In the genomic region with DNA sequence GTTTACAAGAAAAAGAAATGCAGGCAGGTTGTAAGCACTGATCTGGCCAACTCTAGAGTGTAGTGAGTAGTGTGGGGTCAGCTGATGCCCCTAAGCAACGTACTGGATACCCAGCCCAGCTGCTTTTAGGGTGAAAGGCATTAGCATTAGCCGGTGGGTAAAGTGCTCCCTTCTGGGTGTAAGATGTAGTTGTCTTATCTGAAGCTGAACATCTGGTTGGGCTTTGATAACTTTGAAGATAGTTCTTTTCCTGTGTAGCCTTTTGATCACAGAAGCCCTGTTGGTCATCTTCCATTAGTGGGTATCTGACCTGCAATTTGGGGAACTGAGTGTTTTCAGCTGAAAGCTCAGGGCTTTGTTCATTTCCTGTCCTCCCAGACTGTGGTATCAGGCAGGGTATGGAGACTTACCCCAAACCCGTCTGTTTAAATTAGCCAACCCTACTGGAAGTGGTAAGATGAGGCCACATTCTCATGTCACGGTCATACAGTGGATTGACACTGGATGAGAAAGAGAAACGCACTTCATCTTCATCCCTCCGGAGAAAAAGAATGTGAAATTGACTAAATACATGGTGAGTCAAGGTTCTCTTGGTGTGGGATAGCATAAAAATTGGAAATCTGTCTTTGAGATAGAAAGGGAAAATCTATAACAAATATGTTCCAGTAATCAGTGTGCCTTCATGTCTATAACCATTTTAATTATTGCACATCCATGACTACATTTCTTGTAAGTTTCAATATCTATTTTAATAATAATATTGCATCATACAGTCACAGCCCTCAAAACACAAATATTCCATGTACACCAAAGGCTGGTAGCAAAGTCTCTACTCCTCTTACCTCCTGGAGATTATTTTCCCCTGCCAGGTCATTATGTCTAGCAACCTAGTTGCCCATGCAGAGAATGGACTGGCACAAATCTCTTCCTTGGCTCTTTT, we compare ENCODE assay signal across 8 cellular contexts. TPM values are rescaled to one million over a fixed set of nuclear protein-coding genes. Genes with fewer than 3 reads are reported as not detected.
DNase-seq lines count a peak whose midpoint lies in the region; ATAC-seq and TF ChIP-seq lines count a peak whose summit lies in the region.

No MANE protein-coding gene starts in this region.

- H3K9me3 ChIP-seq in CD4-positive, alpha-beta memory T cell (ENCODE audit: control insufficient read depth in 1 of 2, low read length in 2 of 2): no peaks in the 10 kb centered on the region

- peak overlapping the region; percentile 39 to 67 for H3K4me3 ChIP-seq in CD4-positive, alpha-beta memory T cell (ENCODE audit: low read length in 2 of 2)

- POLR2A ChIA-PET in CD4-positive, alpha-beta memory T cell (lab: Charles Lee; ENCODE audit: partially characterized antibody): interaction anchor here (0.7 to 27.4 kb wide), 12 partner anchors 8 to 111 kb away, joined by 3 to 1182 read pairs (median 12); a partner anchor contains a TSS
- POLR2A ChIA-PET in activated B cell treated with CpG ODN at 0.5 μM for 24 hours (lab: Charles Lee): interaction anchor here (0.6 to 6.5 kb wide), 18 partner anchors 8 to 575 kb away, joined by 3 to 64 read pairs (median 4); a partner anchor contains a TSS

- TF ChIP-seq CTCF in activated B cell treated with CpG ODN at 0.5 μM for 24 hours (IDR thresholded peaks at IDR 0.05) (no peak), osteocyte (IDR thresholded peaks at IDR 0.05) (no peak)

- H3K4me1 ChIP-seq in CD4-positive, alpha-beta memory T cell (ENCODE audit: insufficient read depth, low read length): peaks cover 75% of the 10 kb centered on the region

- CTCF ChIA-PET in CD4-positive, alpha-beta memory T cell (lab: Charles Lee; ENCODE audit: partially characterized antibody): interaction anchor here (0.8 to 3.3 kb wide), 14 partner anchors 8 to 112 kb away, joined by 3 to 31 read pairs (median 6); a partner anchor contains a TSS
- CTCF ChIA-PET in activated B cell treated with CpG ODN at 0.5 μM for 24 hours (lab: Charles Lee): interaction anchor here (1.0 to 4.0 kb wide), 5 partner anchors 13 to 111 kb away, joined by 3 to 16 read pairs (median 6); no protein-coding TSS in a partner anchor

- peaks cover 0 to 4% (median 0%) of the 10 kb centered on the region in 8 donors for H3K9me3 Mint-ChIP-seq in CD4-positive, alpha-beta memory T cell
- H3K9me3 Mint-ChIP-seq in activated B cell treated with CpG ODN at 0.5 μM for 24 hours: no peaks in the 10 kb centered on the region
- no peaks in the 10 kb centered on the region for H3K9me3 Mint-ChIP-seq in osteocyte (ENCODE audit: unreplicated experiment)

- intact Hi-C loops in CD4-positive, alpha-beta memory T cell (cut with micrococcal nuclease): loop anchor here (1.0 to 2.0 kb wide), 3 partner anchors 7 to 33 kb away; no protein-coding TSS in a partner anchor
- intact Hi-C loops in activated B cell treated with CpG ODN at 0.5 μM for 24 hours (cut with micrococcal nuclease): loop anchor here (1.0 to 2.0 kb wide), 3 partner anchors 8 to 15 kb away; a partner anchor contains a TSS

- H3K36me3 Mint-ChIP-seq in CD4-positive, alpha-beta memory T cell: peaks cover 43 to 73% of the 10 kb centered on the region in 2 donors
- H3K36me3 Mint-ChIP-seq in activated B cell treated with CpG ODN at 0.5 μM for 24 hours (ENCODE audit: low read depth): peaks cover 66% of the 10 kb centered on the region
- no peaks in the 10 kb centered on the region for H3K36me3 Mint-ChIP-seq in osteocyte (ENCODE audit: unreplicated experiment)

- ATAC-seq in GM19395 (IDR thresholded peaks at IDR 0.05; ENCODE audit: unreplicated experiment): peak; percentile 76
- ATAC-seq in HG03432 (IDR thresholded peaks at IDR 0.05; ENCODE audit: unreplicated experiment): peak; percentile 69
- ATAC-seq in activated B cell treated with CpG ODN at 0.5 μM for 24 hours (ENCODE audit: low read depth): peak; percentile 51

- peaks cover 48 to 87% (median 61%) of the 10 kb centered on the region in 4 donors for H3K4me1 Mint-ChIP-seq in CD4-positive, alpha-beta memory T cell
- H3K4me1 Mint-ChIP-seq in activated B cell treated with CpG ODN at 0.5 μM for 24 hours (peaks cover 92% of the 10 kb centered on the region), osteocyte (ENCODE audit: unreplicated experiment) (peaks cover 3% of the 10 kb centered on the region)

- peak overlapping the region; percentile 99 for H3K27ac ChIP-seq in CD4-positive, alpha-beta memory T cell (ENCODE audit: low read depth, low read length)

- H3K36me3 ChIP-seq in CD4-positive, alpha-beta memory T cell (ENCODE audit: insufficient read depth, low read length): peaks cover 5% of the 10 kb centered on the region

- no peaks in the 10 kb centered on the region for H3K27me3 Mint-ChIP-seq in CD4-positive, alpha-beta memory T cell
- no peaks in the 10 kb centered on the region for H3K27me3 Mint-ChIP-seq in activated B cell treated with CpG ODN at 0.5 μM for 24 hours
- peaks cover 2% of the 10 kb centered on the region for H3K27me3 Mint-ChIP-seq in osteocyte (ENCODE audit: unreplicated experiment)

- peak overlapping the region; percentile 92 to 100 (median 96) for H3K27ac Mint-ChIP-seq in CD4-positive, alpha-beta memory T cell
- peak overlapping the region; percentile 92 for H3K27ac Mint-ChIP-seq in activated B cell treated with CpG ODN at 0.5 μM for 24 hours
- H3K27ac Mint-ChIP-seq in osteocyte (ENCODE audit: unreplicated experiment): peak overlapping the region; percentile 21

- H3K4me3 Mint-ChIP-seq in CD4-positive, alpha-beta memory T cell: peak overlapping the region; percentile 86 to 100 (median 96)
- H3K4me3 Mint-ChIP-seq in activated B cell treated with CpG ODN at 0.5 μM for 24 hours: peak overlapping the region; percentile 71
- no peak overlapping the region for H3K4me3 Mint-ChIP-seq in osteocyte (ENCODE audit: unreplicated experiment)

- peak in 4 of 5 donors; percentile 44 to 68 (median 49) for DNase-seq in CD4-positive, alpha-beta memory T cell
- DNase-seq in activated B cell treated with CpG ODN at 0.5 μM for 24 hours: no peak
- DNase-seq in osteocyte (ENCODE audit: extremely low spot score, unreplicated experiment): no peak
- DNase-seq in HuH-7 (ENCODE audit: low spot score): no peak
- no peak for DNase-seq in stimulated activated CD4-positive, alpha-beta T cell treated with anti-CD3 and anti-CD28 coated beads, Interleukin-1b, Interleukin-23, amount 100 ng/mL, for 48 hours
- no peak for DNase-seq in DMS53 treated with DMSO at 0.1 percent for 48 hours (lab: John Stamatoyannopoulos, UW; ENCODE audit: unreplicated experiment)

- no peaks in the 10 kb centered on the region for H3K27me3 ChIP-seq in CD4-positive, alpha-beta memory T cell (ENCODE audit: insufficient read depth, low read length)

RNA-seq across cellular contexts. Expression of a gene that starts 8.7 kb away (rescaled TPM):
- 100 to 1,000 TPM; 198 to 200 TPM for total RNA-seq in CD4-positive, alpha-beta memory T cell
- 100 to 1,000 TPM; 266 to 486 TPM for polyA plus RNA-seq in CD4-positive, alpha-beta memory T cell
- total RNA-seq in activated B cell treated with CpG ODN at 0.5 μM for 24 hours (174 and 183 TPM in 2 replicates), osteocyte (not detected in 2 replicates)

Comparison
In these comparisons a context has a peak if more than half of its experiments do, and no peak if none do; other contexts are left out.
1. DNase-seq: peak in CD4-positive, alpha-beta memory T cell (4 of 5); none in activated B cell treated with CpG ODN at 0.5 μM for 24 hours (single experiment), osteocyte (single experiment), HuH-7 (single experiment), stimulated activated CD4-positive, alpha-beta T cell treated with anti-CD3 and anti-CD28 coated beads, Interleukin-1b, Interleukin-23, amount 100 ng/mL, for 48 hours (single experiment) and DMS53 treated with DMSO at 0.1 percent for 48 hours (single experiment).
2. H3K27ac Mint-ChIP-seq: peak in every context shown above with its lines; median percentile 96 in CD4-positive, alpha-beta memory T cell; 92 in activated B cell treated with CpG ODN at 0.5 μM for 24 hours; 21 in osteocyte.
3. RNA of a gene that starts 8.7 kb away (total RNA-seq): 198 to 200 TPM in CD4-positive, alpha-beta memory T cell and 174 to 183 TPM in activated B cell treated with CpG ODN at 0.5 μM for 24 hours; not detected in osteocyte; every median in the first group is over 100 times any median in the second.
4. Peak in every context shown above with its lines, with median percentiles within 50 percentile points of each other: ATAC-seq.